8 cellular contexts compared by ENCODE assay signal in genomic region chr16:49857423-49858181, GRCh38. TPM values are rescaled to one million over a fixed set of nuclear protein-coding genes. Genes with fewer than 3 reads are reported as not detected.
DNase-seq lines count a peak whose midpoint lies in the region; ATAC-seq, FAIRE-seq and TF ChIP-seq lines count a peak whose summit lies in the region.

No MANE protein-coding gene starts in this region.

- H3K27ac ChIP-seq in neural progenitor cell = no peak overlapping the region

- ATAC-seq in HG03039 (IDR thresholded peaks at IDR 0.05; ENCODE audit: unreplicated experiment) = no peak

- H3K4me1 ChIP-seq in neural progenitor cell = peaks cover 31% of the 10 kb centered on the region

- peaks cover 41% of the 10 kb centered on the region for H3K4me1 Mint-ChIP-seq in neural progenitor cell

- peak overlapping the region; percentile 51 for H2AFZ ChIP-seq in neural progenitor cell (replicated peaks)

- H3K27me3 ChIP-seq in neural progenitor cell = peaks cover 51% of the 10 kb centered on the region

- H3K4me3 Mint-ChIP-seq in neural progenitor cell = peak overlapping the region; percentile 90

- peak overlapping the region; percentile 96 for H3K4me3 ChIP-seq in neural progenitor cell

- H3K9ac ChIP-seq in neural progenitor cell = no peak overlapping the region

- H3K79me2 ChIP-seq in neural progenitor cell (ENCODE audit: low read depth) = peaks cover 42% of the 10 kb centered on the region

- peak; percentile 97 for TF ChIP-seq CTCF in neural progenitor cell (IDR thresholded peaks at IDR 0.05)

- no peaks in the 10 kb centered on the region for H3K9me3 Mint-ChIP-seq in neural progenitor cell

- peak; percentile 42 for DNase-seq in A172 (ENCODE audit: low spot score)
- DNase-seq in GM18507 (ENCODE audit: extremely low spot score, insufficient read length, low read depth) = peak; percentile 40
- peak; percentile 60 for DNase-seq in NCI-H748 (lab: John Stamatoyannopoulos, UW; ENCODE audit: unreplicated experiment)
- peak; percentile 70 for DNase-seq in activated T-cell treated with anti-CD3 and anti-CD28 coated beads, Interleukin-2, amount 50 U/mL, for 48 hours
- peak; percentile 23 for DNase-seq in foreskin melanocyte
- DNase-seq in neural progenitor cell (ENCODE audit: low spot score) = peak; percentile 85
- DNase-seq in NCI-H1436 (lab: John Stamatoyannopoulos, UW) = no peak

- no peaks in the 10 kb centered on the region for H3K9me3 ChIP-seq in neural progenitor cell (ENCODE audit: low read depth)

- H3K4me2 ChIP-seq in neural progenitor cell = peak overlapping the region; percentile 91

- H4K20me1 ChIP-seq in neural progenitor cell (ENCODE audit: low read depth) = peaks cover 19% of the 10 kb centered on the region

- H3K36me3 Mint-ChIP-seq in neural progenitor cell = no peaks in the 10 kb centered on the region

- peaks cover 54% of the 10 kb centered on the region for H3F3A ChIP-seq in neural progenitor cell (ENCODE audit: low read depth)

- no peak for FAIRE-seq in GM18507 (lab: Jason Lieb, UNC)

- H3K27ac Mint-ChIP-seq in neural progenitor cell = peak overlapping the region; percentile 13

- no peaks in the 10 kb centered on the region for H3K36me3 ChIP-seq in neural progenitor cell

- peaks cover 15% of the 10 kb centered on the region for H3K27me3 Mint-ChIP-seq in neural progenitor cell (ENCODE audit: insufficient read depth, low read depth)

RNA-seq across cellular contexts. Expression of gene ZNF423, which starts 1.7 kb away (rescaled TPM):
- not detected in 2 replicates for total RNA-seq in A172 (2014; rRNA removed; shearing (Covaris generic))
- 21.9 and 42.3 TPM in 2 replicates for total RNA-seq in neural progenitor cell (ENCODE audit: low replicate concordance)

Comparison
In these comparisons a context has a peak if more than half of its experiments do, and no peak if none do; other contexts are left out.
1. RNA of gene ZNF423, which starts 1.7 kb away (total RNA-seq): 21.9 to 42.3 TPM in neural progenitor cell; not detected in A172; every median in the first group is over 10 times any median in the second.